ENCODE assay signal across 27 cellular contexts in the genomic region with DNA sequence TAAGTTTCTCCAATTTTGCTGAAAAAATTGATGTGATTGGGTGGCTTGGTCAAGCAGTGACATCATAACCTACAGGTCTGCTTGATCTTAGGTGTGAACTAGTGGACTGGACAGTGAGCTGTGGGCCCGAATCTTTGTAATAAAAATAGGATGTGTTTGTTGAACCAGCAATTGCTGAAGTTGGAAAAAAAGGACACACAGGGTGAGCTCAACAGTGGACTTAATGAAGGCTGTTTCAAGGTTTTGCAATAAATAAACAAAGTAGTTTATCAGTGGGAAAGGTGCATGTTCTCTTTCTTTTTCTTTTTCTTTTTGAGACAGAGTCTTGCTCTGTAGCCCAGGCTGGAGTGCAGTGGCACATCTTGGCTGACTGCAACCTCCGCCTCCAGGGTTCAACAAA.
"Had no signal": no experiment of that assay in that cellular context is flagged by ENCODE, and none has a peak within 500 bp of the region (broad histone marks: within the 10 kb centered on the region; RNA-seq: fewer than 3 reads in every experiment).

No MANE protein-coding gene starts in this region.

- H3K4me1 ChIP-seq: suprapubic skin, thyroid gland, tibial artery, tibial nerve, upper lobe of left lung, upper lobe of right lung, uterus had no signal

- ATAC-seq: stimulated activated effector memory CD8-positive, alpha-beta T cell treated with anti-CD3 and anti-CD28 coated beads, Interleukin-12 subunit alpha, Interleukin-12 subunit beta, amount 100 ng/mL, for 72 hours; stimulated activated memory B cell treated with anti-CD40 and anti-IgM and Interleukin-4, amounts not matched to agents 10 μg/mL and 1 μg/mL and 100 μg/mL, for 72 hours; stimulated activated naive B cell treated with anti-CD40 and anti-IgM and Interleukin-4, amounts not matched to agents 10 μg/mL and 1 μg/mL and 100 μg/mL, for 72 hours; stimulated activated naive CD8-positive, alpha-beta T cell treated with anti-CD3 and anti-CD28 coated beads, Interleukin-15, amount 100 ng/mL, for 72 hours; stimulated activated naive CD8-positive, alpha-beta T cell treated with anti-CD3 and anti-CD28 coated beads, Interleukin-15, Interleukin-2, amounts not matched to agents 100 U/mL and 50 U/mL, for 24 hours; upper lobe of right lung had no signal

- H3K27me3 ChIP-seq: stomach, suprapubic skin, testis, thyroid gland, tibial artery, tibial nerve, transverse colon, upper lobe of left lung, upper lobe of right lung, uterus, vagina had no signal

- H3K36me3 ChIP-seq: stomach, suprapubic skin, thoracic aorta, thyroid gland, tibial artery, tibial nerve, transverse colon, upper lobe of left lung, upper lobe of right lung, uterus, vagina had no signal

- H3K27ac ChIP-seq: stomach, suprapubic skin, testis, thoracic aorta, thyroid gland, tibial artery, tibial nerve, transverse colon, upper lobe of left lung, upper lobe of right lung, uterus, vagina had no signal

- H3K9me3 ChIP-seq: suprapubic skin, testis, thoracic aorta, thyroid gland, tibial artery, upper lobe of right lung, uterus, vagina had no signal

- FAIRE-seq: urothelium cell line had no signal

- DNase-seq: stimulated activated CD4-positive, alpha-beta T cell treated with anti-CD3 and anti-CD28 coated beads, Interleukin-2, amount 100 ng/mL, for 48 hours; stimulated activated CD4-positive, alpha-beta T cell treated with anti-CD3 and anti-CD28 coated beads, Interleukin-4, amount 100 ng/mL, for 1 hour; stimulated activated CD4-positive, alpha-beta T cell treated with anti-CD3 and anti-CD28 coated beads, Interleukin-4, amount 100 ng/mL, for 24 hours; stimulated activated CD4-positive, alpha-beta T cell treated with anti-CD3 and anti-CD28 coated beads, Interleukin-4, amount 100 ng/mL, for 4 hours; stimulated activated CD8-positive, alpha-beta memory T cell treated with anti-CD3 and anti-CD28 coated beads, Interleukin-4, amount 100 ng/mL, for 48 hours; stimulated activated naive B cell treated with anti-CD40 and anti-IgM and Interleukin-4, amounts not matched to agents 10 μg/mL and 1 μg/mL and 100 μg/mL, for 72 hours; stimulated activated naive CD4-positive, alpha-beta T cell; stimulated activated naive CD4-positive, alpha-beta T cell treated with Interleukin-2 at 50 U/mL for 16 hours; stimulated activated naive CD8-positive, alpha-beta T cell treated with anti-CD3 and anti-CD28 coated beads, Interleukin-15, amount 100 ng/mL, for 72 hours; stimulated activated naive CD8-positive, alpha-beta T cell treated with anti-CD3 and anti-CD28 coated beads, Interleukin-15, Interleukin-2, amounts not matched to agents 100 U/mL and 50 U/mL, for 24 hours; stomach; substantia nigra; testis; thyroid gland; tibial artery; transverse colon; trophoblast cell; upper lobe of left lung; upper lobe of right lung; uterus had no signal

- H3K4me3 ChIP-seq: stomach, suprapubic skin, testis, thoracic aorta, thyroid gland, tibial artery, tibial nerve, transverse colon, upper lobe of left lung, upper lobe of right lung, uterus, vagina had no signal
